ENCODE assay signal across 9 cellular contexts in genomic region chr3:31724681-31725080, GRCh38.
DNase-seq lines count a peak whose midpoint lies in the region; ATAC-seq and TF ChIP-seq lines count a peak whose summit lies in the region.
"Had no signal": no experiment of that assay in that cellular context is flagged by ENCODE, and none has a peak within 500 bp of the region (broad histone marks: within the 10 kb centered on the region; RNA-seq: fewer than 3 reads in every experiment).

No MANE protein-coding gene starts in this region.

- H3K79me2 ChIP-seq in DND-41 (ENCODE audit: insufficient read depth, low read length): no peaks in the 10 kb centered on the region

- H4K20me1 ChIP-seq in DND-41 (ENCODE audit: insufficient read depth, low read length): no peaks in the 10 kb centered on the region

- H3K4me3 ChIP-seq in DND-41 (ENCODE audit: low read depth in 1 of 2, low read length in 2 of 2) (no peak overlapping the region), HFF-Myc (replicated peaks; ENCODE audit: low read depth, low read length) (no peak overlapping the region), Peyer's patch (no peak overlapping the region)

- no peaks in the 10 kb centered on the region for H3K4me1 ChIP-seq in DND-41 (ENCODE audit: insufficient read depth, low read length)
- no peaks in the 10 kb centered on the region for H3K4me1 ChIP-seq in Peyer's patch

- H3K9me3 ChIP-seq in DND-41 (ENCODE audit: insufficient read depth, low read length, severe bottlenecking) (no peaks in the 10 kb centered on the region), Peyer's patch (no peaks in the 10 kb centered on the region)

- no peak overlapping the region for H3K4me2 ChIP-seq in DND-41 (ENCODE audit: insufficient read depth, low read length)

- H2AFZ ChIP-seq in DND-41 (ENCODE audit: low read depth, low read length): no peak overlapping the region

- TF ChIP-seq CTCF in DND-41 (IDR thresholded peaks at IDR 0.05; ENCODE audit: borderline replicate concordance, extremely low read depth, low read length, poor library complexity, severe bottlenecking) (peak; percentile 64), HFF-Myc (IDR thresholded peaks at IDR 0.05; ENCODE audit: low read depth, low read length, missing control alignments) (peak; percentile 23), Peyer's patch (IDR thresholded peaks at IDR 0.05) (peak in 2 of 6 experiments; percentile 24 to 26)

- H3K27me3 ChIP-seq in DND-41 (ENCODE audit: insufficient read depth, low read length, poor library complexity): no peaks in the 10 kb centered on the region
- no peaks in the 10 kb centered on the region for H3K27me3 ChIP-seq in Peyer's patch

- H3K36me3 ChIP-seq in DND-41 (ENCODE audit: insufficient read depth, low read length) (no peaks in the 10 kb centered on the region), Peyer's patch (no peaks in the 10 kb centered on the region)

- no peak for DNase-seq in DND-41
- DNase-seq in HFF-Myc (ENCODE audit: extremely low read depth, low read depth): no peak
- peak; percentile 40 for DNase-seq in SKM-1 (lab: John Stamatoyannopoulos, UW; ENCODE audit: unreplicated experiment)
- peak; percentile 29 for DNase-seq in iPS-NIHi11 (ENCODE audit: low spot score)
- DNase-seq in activated CD8-positive, alpha-beta memory T cell treated with anti-CD3 and anti-CD28 coated beads, Interleukin-2, amount 50 U/mL, for 4 hours: no peak
- no peak for DNase-seq in NCI-H2171 (lab: John Stamatoyannopoulos, UW)
- no peak for DNase-seq in medulla oblongata (ENCODE audit: extremely low spot score)
- DNase-seq in Peyer's patch: no peak
- DNase-seq: activated CD4-positive, alpha-beta T cell treated with anti-CD3 and anti-CD28 coated beads, Interleukin-2, amount 50 U/mL, for 48 hours had no signal

- no peak overlapping the region for H3K27ac ChIP-seq in DND-41 (ENCODE audit: low read length)
- H3K27ac ChIP-seq in Peyer's patch: no peak overlapping the region

- ATAC-seq in DND-41 (ENCODE audit: insufficient read depth, low read depth): no peak

- H3K9ac ChIP-seq in DND-41 (ENCODE audit: low read depth, low read length): no peak overlapping the region

- TF ChIP-seq POLR2A in Peyer's patch (IDR thresholded peaks at IDR 0.05): no peak

Comparison
In these comparisons a context has a peak if more than half of its experiments do, and no peak if none do; other contexts are left out.
1. DNase-seq: peak in SKM-1 (single experiment) and iPS-NIHi11 (single experiment); none in DND-41 (single experiment), HFF-Myc (single experiment), activated CD8-positive, alpha-beta memory T cell treated with anti-CD3 and anti-CD28 coated beads, Interleukin-2, amount 50 U/mL, for 4 hours (single experiment), NCI-H2171 (single experiment), medulla oblongata (single experiment) and Peyer's patch (0 of 3).